In the genomic region with DNA sequence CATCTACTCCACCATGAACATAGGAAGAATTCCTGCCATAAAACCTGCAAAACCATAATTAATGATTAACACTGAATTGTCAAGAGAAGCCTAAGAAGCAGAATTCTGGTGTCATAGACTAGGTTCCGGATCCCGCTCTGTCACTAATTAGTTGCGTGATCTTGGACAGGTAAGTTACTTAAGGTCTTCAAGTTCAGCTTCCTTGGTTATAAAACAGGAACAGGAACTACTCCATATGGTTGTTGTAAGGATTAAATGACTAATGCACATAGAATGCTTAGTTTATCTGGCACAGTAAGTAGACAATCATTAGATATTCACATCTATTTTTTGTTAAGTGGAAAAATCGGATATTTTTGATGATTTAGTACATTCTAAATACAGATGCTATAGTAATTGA, we compare ENCODE assay signal across 14 cellular contexts. TPM values are rescaled to one million over a fixed set of nuclear protein-coding genes. Genes with fewer than 3 reads are reported as not detected.
DNase-seq lines count a peak whose midpoint lies in the region; ATAC-seq, FAIRE-seq and TF ChIP-seq lines count a peak whose summit lies in the region.
"Had no signal": no experiment of that assay in that cellular context is flagged by ENCODE, and none has a peak within 500 bp of the region (broad histone marks: within the 10 kb centered on the region; RNA-seq: fewer than 3 reads in every experiment).

No MANE protein-coding gene starts in this region.

- H3K4me1 Mint-ChIP-seq in naive thymus-derived CD8-positive, alpha-beta T cell, result peaks cover 28 to 80% (median 65%) of the 10 kb centered on the region in 4 donors
- peaks cover 79% of the 10 kb centered on the region for H3K4me1 Mint-ChIP-seq in activated CD4-positive, alpha-beta T cell treated with anti-CD3 and anti-CD28 coated beads, Interleukin-2, amount 10 ng/mL, durations not matched to agents 7 days and 5 days

- H3K27me3 Mint-ChIP-seq in naive thymus-derived CD8-positive, alpha-beta T cell, result no peaks in the 10 kb centered on the region
- no peaks in the 10 kb centered on the region for H3K27me3 Mint-ChIP-seq in activated CD4-positive, alpha-beta T cell treated with anti-CD3 and anti-CD28 coated beads, Interleukin-2, amount 10 ng/mL, durations not matched to agents 7 days and 5 days

- H3K9me3 Mint-ChIP-seq in naive thymus-derived CD8-positive, alpha-beta T cell, result no peaks in the 10 kb centered on the region
- H3K9me3 Mint-ChIP-seq in activated CD4-positive, alpha-beta T cell treated with anti-CD3 and anti-CD28 coated beads, Interleukin-2, amount 10 ng/mL, durations not matched to agents 7 days and 5 days, result no peaks in the 10 kb centered on the region

- CTCF ChIA-PET in activated CD4-positive, alpha-beta T cell treated with anti-CD3 and anti-CD28 coated beads, Interleukin-2, amount 10 ng/mL, durations not matched to agents 7 days and 5 days (lab: Charles Lee), result interaction anchor here (1.1 to 1.3 kb wide), 2 partner anchors 13 to 29 kb away, joined by 3 to 4 read pairs; partner anchors contain the start of gene CDKL2

- POLR2A ChIA-PET in naive thymus-derived CD8-positive, alpha-beta T cell (lab: Charles Lee), result interaction anchor here (1.0 to 2.8 kb wide), 3 partner anchors 13 to 23 kb away, joined by 3 to 12 read pairs (median 6); no protein-coding TSS in a partner anchor
- POLR2A ChIA-PET in activated CD4-positive, alpha-beta T cell treated with anti-CD3 and anti-CD28 coated beads, Interleukin-2, amount 10 ng/mL, durations not matched to agents 7 days and 5 days (lab: Charles Lee), result no interaction called here

- no peak for ATAC-seq in naive thymus-derived CD8-positive, alpha-beta T cell

- H3K27ac Mint-ChIP-seq in naive thymus-derived CD8-positive, alpha-beta T cell, result peak overlapping the region in 7 of 10 donors; percentile 38 to 90 (median 56)
- no peak overlapping the region for H3K27ac Mint-ChIP-seq in activated CD4-positive, alpha-beta T cell treated with anti-CD3 and anti-CD28 coated beads, Interleukin-2, amount 10 ng/mL, durations not matched to agents 7 days and 5 days

- H3K4me3 Mint-ChIP-seq in naive thymus-derived CD8-positive, alpha-beta T cell, result no peak overlapping the region
- no peak overlapping the region for H3K4me3 Mint-ChIP-seq in activated CD4-positive, alpha-beta T cell treated with anti-CD3 and anti-CD28 coated beads, Interleukin-2, amount 10 ng/mL, durations not matched to agents 7 days and 5 days

- DNase-seq in DMS53 (lab: John Stamatoyannopoulos, UW), result peak; percentile 16
- no peak for DNase-seq in DMS53 treated with DMSO at 0.1 percent for 48 hours (lab: John Stamatoyannopoulos, UW; ENCODE audit: unreplicated experiment)
- no peak for DNase-seq in RCC 7860 (ENCODE audit: low spot score)
- DNase-seq in choroid plexus epithelial cell (ENCODE audit: low read depth), result peak; percentile 60
- DNase-seq in naive thymus-derived CD8-positive, alpha-beta T cell, result no peak
- DNase-seq in activated CD4-positive, alpha-beta T cell treated with anti-CD3 and anti-CD28 coated beads, Interleukin-2, amount 10 ng/mL, durations not matched to agents 7 days and 5 days, result no peak
- no peak for DNase-seq in NCI-H2029 (lab: John Stamatoyannopoulos, UW)
- DNase-seq in NCI-H1092 treated with DMSO at 0.1 percent for 48 hours (lab: John Stamatoyannopoulos, UW), result no peak
- DNase-seq: activated CD4-positive, alpha-beta T cell treated with anti-CD3 and anti-CD28 coated beads for 48 hours; COR-L47; NCI-H2107; thyroid gland had no signal

- no peak overlapping the region for H3K4me3 ChIP-seq in choroid plexus epithelial cell (ENCODE audit: low read depth, low read length)
- H3K4me3 ChIP-seq: lung, skin epidermis, thyroid gland had no signal

- H3K36me3 Mint-ChIP-seq in naive thymus-derived CD8-positive, alpha-beta T cell, result peaks cover 0 to 85% (median 16%) of the 10 kb centered on the region in 3 donors
- peaks cover 72% of the 10 kb centered on the region for H3K36me3 Mint-ChIP-seq in activated CD4-positive, alpha-beta T cell treated with anti-CD3 and anti-CD28 coated beads, Interleukin-2, amount 10 ng/mL, durations not matched to agents 7 days and 5 days (ENCODE audit: low read depth)

- no peak for TF ChIP-seq CTCF in choroid plexus epithelial cell (conservative IDR thresholded peaks at IDR 0.05; ENCODE audit: low read depth, low read length)

- peak; percentile 53 for FAIRE-seq in RCC 7860 (lab: Jason Lieb, UNC)

RNA-seq across cellular contexts. Expression of gene G3BP2, which starts 14.3 kb away (rescaled TPM):
- 100 to 1,000 TPM; 172 to 190 TPM for total RNA-seq in naive thymus-derived CD8-positive, alpha-beta T cell
- 100 to 1,000 TPM; 116 to 125 (median 121) TPM for polyA plus RNA-seq in naive thymus-derived CD8-positive, alpha-beta T cell
- total RNA-seq in activated CD4-positive, alpha-beta T cell treated with anti-CD3 and anti-CD28 coated beads, Interleukin-2, amount 10 ng/mL, durations not matched to agents 7 days and 5 days, result 100 to 1,000 TPM; 135 to 137 TPM

RNA-seq across cellular contexts. Expression of gene CDKL2, which starts 28.6 kb away (rescaled TPM):
- total RNA-seq in naive thymus-derived CD8-positive, alpha-beta T cell, result 1 to 10 TPM in 1 of 2 experiments, under 1 TPM in 1; 0.82 to 1.0 TPM
- 1 to 10 TPM in 1 of 3 donors, under 1 TPM in 2; 0.20 to 1.0 (median 0.58) TPM for polyA plus RNA-seq in naive thymus-derived CD8-positive, alpha-beta T cell
- under 1 TPM; 0.74 to 1.00 TPM for total RNA-seq in activated CD4-positive, alpha-beta T cell treated with anti-CD3 and anti-CD28 coated beads, Interleukin-2, amount 10 ng/mL, durations not matched to agents 7 days and 5 days

Comparison
In these comparisons a context has a peak if more than half of its experiments do, and no peak if none do; other contexts are left out.
1. DNase-seq: peak in DMS53 (single experiment) and choroid plexus epithelial cell (single experiment); none in DMS53 treated with DMSO at 0.1 percent for 48 hours (single experiment), RCC 7860 (single experiment), naive thymus-derived CD8-positive, alpha-beta T cell (0 of 10), activated CD4-positive, alpha-beta T cell treated with anti-CD3 and anti-CD28 coated beads, Interleukin-2, amount 10 ng/mL, durations not matched to agents 7 days and 5 days (single experiment), NCI-H2029 (single experiment) and NCI-H1092 treated with DMSO at 0.1 percent for 48 hours (single experiment).